Comparison of ENCODE assay signal across 18 cellular contexts in the genomic region with DNA sequence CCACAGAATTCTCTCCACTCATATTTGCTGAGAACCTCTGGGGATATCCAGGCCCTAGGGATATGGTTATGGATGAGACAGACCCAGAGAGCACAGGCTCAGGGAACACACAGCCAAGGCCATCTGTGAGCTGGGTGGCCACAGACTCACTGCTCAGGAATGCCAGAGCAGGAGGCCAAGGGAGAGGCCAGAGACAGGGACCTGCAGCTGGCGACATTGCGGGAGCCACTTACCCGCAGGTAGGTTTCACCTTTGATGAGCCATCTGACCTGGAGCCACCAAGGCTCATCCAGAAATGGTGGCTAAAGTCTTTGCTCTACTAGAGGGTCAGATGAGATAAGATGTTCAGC. TPM values are rescaled to one million over a fixed set of nuclear protein-coding genes. Genes with fewer than 3 reads are reported as not detected.
DNase-seq lines count a peak whose midpoint lies in the region; ATAC-seq, FAIRE-seq and TF ChIP-seq lines count a peak whose summit lies in the region.
"Had no signal": no experiment of that assay in that cellular context is flagged by ENCODE, and none has a peak within 500 bp of the region (broad histone marks: within the 10 kb centered on the region; RNA-seq: fewer than 3 reads in every experiment).

No MANE protein-coding gene starts in this region.

- TF ChIP-seq EP300 in H1 (IDR thresholded peaks at IDR 0.05; ENCODE audit: borderline replicate concordance in 1 of 2, low read depth in 2 of 2, low read length in 2 of 2): no peak

- H4K91ac ChIP-seq in H1 (replicated peaks; ENCODE audit: insufficient read length, low read length): no peak overlapping the region
- no peak overlapping the region for H4K91ac ChIP-seq in neuronal stem cell (ENCODE audit: low read depth, low read length, poor library complexity)

- no peak for TF ChIP-seq CTCF in H1 (IDR thresholded peaks at IDR 0.05; ENCODE audit: control extremely low read depth in 1 of 3, insufficient read depth in 1 of 3, low read depth in 1 of 3, low read length in 3 of 3)

- no peaks in the 10 kb centered on the region for H3K36me3 ChIP-seq in CD4-positive, CD25-positive, alpha-beta regulatory T cell (ENCODE audit: control insufficient read depth, insufficient read depth, low read length)
- no peaks in the 10 kb centered on the region for H3K36me3 ChIP-seq in H1 (ENCODE audit: control insufficient read depth in 2 of 4, insufficient read depth in 4 of 4, low read length in 3 of 4)
- no peaks in the 10 kb centered on the region for H3K36me3 ChIP-seq in neuronal stem cell (replicated peaks in 1 of 2; ENCODE audit: control insufficient read depth in 2 of 2, insufficient read depth in 2 of 2, low read length in 2 of 2)
- H3K36me3 ChIP-seq: thyroid gland, WERI-Rb-1 had no signal

- POLR2A ChIA-PET in H1 (lab: Charles Lee; ENCODE audit: partially characterized antibody): interaction anchor here (1.4 to 2.8 kb wide), 2 partner anchors 10 to 18 kb away, joined by 3 to 9 read pairs; no protein-coding TSS in a partner anchor

- H2BK12ac ChIP-seq in H1 (ENCODE audit: low read depth, low read length) (no peak overlapping the region), neuronal stem cell (ENCODE audit: low read length) (no peak overlapping the region)

- H2BK20ac ChIP-seq in H1 (ENCODE audit: low read length): no peak overlapping the region

- WGBS in H1 (ENCODE audit: extremely low coverage in 1 of 2, insufficient coverage in 1 of 2, insufficient read length in 1 of 2, insufficient replicate concordance in 2 of 2, low coverage in 1 of 2, low lambda C conversion rate in 2 of 2, missing lambda C conversion rate in 1 of 2), 2 experiments: 83% methylated on average over 3 of the region's 3 CpGs; no CpG with 5 or more reads in 1 of the 2 experiments
- WGBS in neuronal stem cell (ENCODE audit: extremely low coverage in 2 of 2, insufficient read length in 2 of 2, insufficient replicate concordance in 1 of 2), 2 donors: no CpG with 5 or more reads among the region's 3 CpGs

- H3K9me3 ChIP-seq in CD4-positive, CD25-positive, alpha-beta regulatory T cell (ENCODE audit: control insufficient read depth in 2 of 2, low read length in 2 of 2): no peaks in the 10 kb centered on the region
- H3K9me3 ChIP-seq in H1 (ENCODE audit: insufficient read depth in 2 of 2, low read depth in 1 of 2, low read length in 1 of 2) (no peaks in the 10 kb centered on the region), neuronal stem cell (replicated peaks in 1 of 2; ENCODE audit: control insufficient read depth in 2 of 2, insufficient read depth in 1 of 2, low read depth in 1 of 2, low read length in 2 of 2) (peaks cover 0 to 2% of the 10 kb centered on the region in 2 donors)
- H3K9me3 ChIP-seq: thyroid gland had no signal

- H3K79me1 ChIP-seq in H1 (ENCODE audit: low read depth, low read length) (no peaks in the 10 kb centered on the region), neuronal stem cell (ENCODE audit: low read depth, low read length) (no peaks in the 10 kb centered on the region)

- no peaks in the 10 kb centered on the region for H3K9me3 Mint-ChIP-seq in CD4-positive, CD25-positive, alpha-beta regulatory T cell
- H3K9me3 Mint-ChIP-seq in stimulated activated naive CD8-positive, alpha-beta T cell treated with anti-CD3 and anti-CD28 coated beads, Interleukin-15, amount 100 ng/mL, for 72 hours: no peaks in the 10 kb centered on the region
- no peaks in the 10 kb centered on the region for H3K9me3 Mint-ChIP-seq in immature natural killer cell
- H3K9me3 Mint-ChIP-seq: activated T-helper 17 cell treated with anti-CD3 and anti-CD28 coated beads, Interleukin-2, amount 50 U/mL, for 72 hours had no signal

- H3K4me3 Mint-ChIP-seq in CD4-positive, CD25-positive, alpha-beta regulatory T cell: peak overlapping the region in 1 of 4 donors; percentile 82
- H3K4me3 Mint-ChIP-seq in stimulated activated naive CD8-positive, alpha-beta T cell treated with anti-CD3 and anti-CD28 coated beads, Interleukin-15, amount 100 ng/mL, for 72 hours: no peak overlapping the region
- no peak overlapping the region for H3K4me3 Mint-ChIP-seq in immature natural killer cell
- H3K4me3 Mint-ChIP-seq: activated T-helper 17 cell treated with anti-CD3 and anti-CD28 coated beads, Interleukin-2, amount 50 U/mL, for 72 hours had no signal

- peaks cover 0 to 4% of the 10 kb centered on the region in 2 experiments for H4K20me1 ChIP-seq in H1 (replicated peaks in 1 of 2; ENCODE audit: control insufficient read depth in 1 of 2, insufficient read depth in 2 of 2, low read length in 2 of 2)

- peak overlapping the region in 2 of 3 donors; percentile 21 to 29 for H3K27ac Mint-ChIP-seq in CD4-positive, CD25-positive, alpha-beta regulatory T cell
- no peak overlapping the region for H3K27ac Mint-ChIP-seq in stimulated activated naive CD8-positive, alpha-beta T cell treated with anti-CD3 and anti-CD28 coated beads, Interleukin-15, amount 100 ng/mL, for 72 hours
- no peak overlapping the region for H3K27ac Mint-ChIP-seq in immature natural killer cell
- H3K27ac Mint-ChIP-seq: activated T-helper 17 cell treated with anti-CD3 and anti-CD28 coated beads, Interleukin-2, amount 50 U/mL, for 72 hours had no signal

- no peak overlapping the region for H3K4me2 ChIP-seq in H1 (ENCODE audit: insufficient read depth in 1 of 2, low read depth in 2 of 2, low read length in 2 of 2)
- no peak overlapping the region for H3K4me2 ChIP-seq in neuronal stem cell (ENCODE audit: insufficient read depth, low read length, poor library complexity, severe bottlenecking)

- H2BK120ac ChIP-seq in H1 (replicated peaks; ENCODE audit: low read depth, low read length) (no peak overlapping the region), neuronal stem cell (ENCODE audit: low read depth, low read length) (no peak overlapping the region)

- H2BK5ac ChIP-seq in H1 (ENCODE audit: low read depth, low read length): no peak overlapping the region
- H2BK5ac ChIP-seq in neuronal stem cell (ENCODE audit: low read length): no peak overlapping the region

- H3K4me1 Mint-ChIP-seq in CD4-positive, CD25-positive, alpha-beta regulatory T cell: peaks cover 6 to 52% (median 30%) of the 10 kb centered on the region in 4 donors
- H3K4me1 Mint-ChIP-seq in stimulated activated naive CD8-positive, alpha-beta T cell treated with anti-CD3 and anti-CD28 coated beads, Interleukin-15, amount 100 ng/mL, for 72 hours: peaks cover 70% of the 10 kb centered on the region
- peaks cover 12 to 15% of the 10 kb centered on the region in 2 donors for H3K4me1 Mint-ChIP-seq in immature natural killer cell

- no peak overlapping the region for H3K27ac ChIP-seq in CD4-positive, CD25-positive, alpha-beta regulatory T cell (ENCODE audit: insufficient read depth, low read length, poor library complexity, severe bottlenecking)
- no peak overlapping the region for H3K27ac ChIP-seq in H1 (ENCODE audit: low read depth, low read length)
- no peak overlapping the region for H3K27ac ChIP-seq in neuronal stem cell (replicated peaks; ENCODE audit: low read length)
- H3K27ac ChIP-seq: thyroid gland, WERI-Rb-1 had no signal

- H3K79me2 ChIP-seq in H1 (ENCODE audit: control insufficient read depth in 1 of 2, insufficient read depth in 2 of 2, low read length in 2 of 2): no peaks in the 10 kb centered on the region

- ATAC-seq in CD4-positive, CD25-positive, alpha-beta regulatory T cell (ENCODE audit: low read depth in 2 of 2): no peak
- no peak for ATAC-seq in stimulated activated naive CD8-positive, alpha-beta T cell treated with anti-CD3 and anti-CD28 coated beads, Interleukin-15, amount 100 ng/mL, for 72 hours
- ATAC-seq in HG03025 (IDR thresholded peaks at IDR 0.05; ENCODE audit: low FRiP score, unreplicated experiment): no peak
- ATAC-seq: activated T-helper 17 cell treated with anti-CD3 and anti-CD28 coated beads, Interleukin-2, amount 50 U/mL, for 72 hours; Panc1 had no signal

- H3K4me1 ChIP-seq in CD4-positive, CD25-positive, alpha-beta regulatory T cell (ENCODE audit: control insufficient read depth, insufficient read depth, low read length, poor library complexity, severe bottlenecking): peaks cover 43% of the 10 kb centered on the region
- H3K4me1 ChIP-seq in H1 (replicated peaks in 1 of 4; ENCODE audit: control insufficient read depth in 3 of 4, insufficient read depth in 4 of 4, low read length in 3 of 4) (peaks cover 0 to 15% (median 4%) of the 10 kb centered on the region in 4 experiments; a peak in 5 of 7 replicates), neuronal stem cell (ENCODE audit: control insufficient read depth in 2 of 2, insufficient read depth in 1 of 2, low read depth in 1 of 2, low read length in 2 of 2) (peaks cover 8 to 15% of the 10 kb centered on the region in 2 donors)

- no peak for TF ChIP-seq POLR2A in H1 (IDR thresholded peaks at IDR 0.05; ENCODE audit: control extremely low read depth in 1 of 2, low read depth in 2 of 2, low read length in 2 of 2)

- no peak overlapping the region for H3K18ac ChIP-seq in H1 (ENCODE audit: extremely low read depth, low read length)
- no peak overlapping the region for H3K18ac ChIP-seq in neuronal stem cell (ENCODE audit: low read length)

- H3K4me3 ChIP-seq in CD4-positive, CD25-positive, alpha-beta regulatory T cell (ENCODE audit: low read depth, low read length): no peak overlapping the region
- no peak overlapping the region for H3K4me3 ChIP-seq in H1 (ENCODE audit: extremely low read depth in 1 of 4, insufficient read depth in 2 of 4, low read depth in 3 of 4, low read length in 4 of 4)
- no peak overlapping the region for H3K4me3 ChIP-seq in neuronal stem cell (ENCODE audit: low read length in 2 of 2)
- H3K4me3 ChIP-seq: thyroid gland had no signal

- peak overlapping the region; percentile 73; the same call in 1 of the 2 replicates for H4K8ac ChIP-seq in H1 (ENCODE audit: extremely low read depth, insufficient read depth, low read length)
- H4K8ac ChIP-seq in neuronal stem cell (ENCODE audit: low read depth, low read length): no peak overlapping the region

- CTCF ChIA-PET in H1 (lab: Charles Lee; ENCODE audit: partially characterized antibody): interaction anchor here (0.9 to 2.2 kb wide), 4 partner anchors 17 to 98 kb away, joined by 3 to 5 read pairs (median 4); no protein-coding TSS in a partner anchor

- no peaks in the 10 kb centered on the region for H3K27me3 ChIP-seq in CD4-positive, CD25-positive, alpha-beta regulatory T cell (ENCODE audit: control insufficient read depth, insufficient read depth, low read length)
- H3K27me3 ChIP-seq in H1 (replicated peaks in 1 of 4; ENCODE audit: control insufficient read depth in 3 of 4, extremely low read depth in 1 of 4, insufficient read depth in 3 of 4, low read length in 3 of 4): peaks cover 0 to 10% (median 7%) of the 10 kb centered on the region in 4 experiments; a peak in 3 of 7 replicates
- H3K27me3 ChIP-seq in neuronal stem cell (ENCODE audit: control insufficient read depth in 3 of 3, insufficient read depth in 3 of 3, low read depth in 1 of 3, low read length in 3 of 3): peaks cover 2 to 49% (median 16%) of the 10 kb centered on the region in 3 experiments
- H3K27me3 ChIP-seq: thyroid gland had no signal

- H3K9ac ChIP-seq in H1 (replicated peaks in 1 of 4; ENCODE audit: extremely low read depth in 1 of 4, low read depth in 3 of 4, low read length in 3 of 4): no peak overlapping the region
- H3K9ac ChIP-seq in neuronal stem cell (ENCODE audit: low read depth, low read length, poor library complexity): no peak overlapping the region

- DNase-seq in CD4-positive, CD25-positive, alpha-beta regulatory T cell: no peak
- DNase-seq in HK-2 (ENCODE audit: unreplicated experiment) (peak; percentile 31), H1 (ENCODE audit: low read depth in 1 of 2, low spot score in 2 of 2) (no peak), neuronal stem cell (ENCODE audit: low spot score) (no peak), immature natural killer cell (no peak), RCC 7860 (ENCODE audit: low spot score) (no peak)
- DNase-seq in stimulated activated naive CD8-positive, alpha-beta T cell treated with anti-CD3 and anti-CD28 coated beads, Interleukin-15, amount 100 ng/mL, for 72 hours: no peak
- DNase-seq: activated CD8-positive, alpha-beta memory T cell treated with anti-CD3 and anti-CD28 coated beads for 24 hours; DND-41; NCI-H146; NCI-H524 treated with DMSO at 0.1 percent for 48 hours; retina; stimulated activated CD4-positive, alpha-beta T cell treated with anti-CD3 and anti-CD28 coated beads, Interleukin-1b, Interleukin-23, amount 100 ng/mL, for 48 hours had no signal

- H2BK15ac ChIP-seq in H1 (ENCODE audit: low read length): no peak overlapping the region; the same call in 1 of the 2 replicates
- H2BK15ac ChIP-seq in neuronal stem cell (ENCODE audit: low read length): no peak overlapping the region

- H2AK5ac ChIP-seq in H1 (ENCODE audit: low read depth, low read length) (no peak overlapping the region), neuronal stem cell (ENCODE audit: low read depth, low read length) (no peak overlapping the region)

- no peak for FAIRE-seq in H1 (lab: Jason Lieb, UNC)
- FAIRE-seq in RCC 7860 (lab: Jason Lieb, UNC): no peak

- no peak overlapping the region for H3K23ac ChIP-seq in H1 (ENCODE audit: insufficient read length)
- H3K23ac ChIP-seq in neuronal stem cell (ENCODE audit: low read depth, low read length, poor library complexity): no peak overlapping the region

- H3K36me3 Mint-ChIP-seq in CD4-positive, CD25-positive, alpha-beta regulatory T cell: peaks cover 3% of the 10 kb centered on the region
- H3K36me3 Mint-ChIP-seq in immature natural killer cell: no peaks in the 10 kb centered on the region

- H3K56ac ChIP-seq in H1 (replicated peaks; ENCODE audit: insufficient read length, low read depth, low read length): no peak overlapping the region

- H3K4ac ChIP-seq in H1 (replicated peaks; ENCODE audit: insufficient read length, low read depth, low read length) (peak overlapping the region; percentile 79), neuronal stem cell (ENCODE audit: low read length) (no peak overlapping the region)

- no peak for TF ChIP-seq RAD21 in H1 (IDR thresholded peaks at IDR 0.05 in 1 of 2, conservative IDR thresholded peaks at IDR 0.05 in 1 of 2; ENCODE audit: low read depth in 2 of 2, low read length in 2 of 2)

- H2AFZ ChIP-seq in H1 (ENCODE audit: low read length) (peak overlapping the region; percentile 23; the same call in 1 of the 2 replicates), neuronal stem cell (ENCODE audit: low read length) (peak overlapping the region; percentile 27)

- H3K27me3 Mint-ChIP-seq in CD4-positive, CD25-positive, alpha-beta regulatory T cell: peaks cover 11% of the 10 kb centered on the region
- peaks cover 7% of the 10 kb centered on the region for H3K27me3 Mint-ChIP-seq in stimulated activated naive CD8-positive, alpha-beta T cell treated with anti-CD3 and anti-CD28 coated beads, Interleukin-15, amount 100 ng/mL, for 72 hours
- H3K27me3 Mint-ChIP-seq in immature natural killer cell (ENCODE audit: low read depth in 3 of 3): peaks cover 4 to 11% (median 8%) of the 10 kb centered on the region in 3 donors
- H3K27me3 Mint-ChIP-seq: activated T-helper 17 cell treated with anti-CD3 and anti-CD28 coated beads, Interleukin-2, amount 50 U/mL, for 72 hours had no signal

- H3K14ac ChIP-seq in H1 (ENCODE audit: insufficient read length) (no peak overlapping the region), neuronal stem cell (ENCODE audit: low read length) (no peak overlapping the region)

- peaks cover 14% of the 10 kb centered on the region; the same call in 1 of the 2 replicates for H3K23me2 ChIP-seq in H1 (ENCODE audit: low read depth, low read length)

- no peak overlapping the region for H4K5ac ChIP-seq in H1 (ENCODE audit: insufficient read length, low read depth, low read length)

RNA-seq across cellular contexts. Expression of a gene that starts 29.4 kb away (rescaled TPM):
- 18.5 TPM for total RNA-seq in CD4-positive, CD25-positive, alpha-beta regulatory T cell
- 1 to 10 TPM in 3 of 4 donors, under 1 TPM in 1; 0.88 to 4.7 (median 2.7) TPM for polyA plus RNA-seq in CD4-positive, CD25-positive, alpha-beta regulatory T cell
- 41.2 and 43.2 TPM in 2 replicates for total RNA-seq in H1 (2021; fragmentation: NEBNext Ultra II Directional; extraction: Animal tissue kit (Norgen Biotek cat#: 25700))
- polyA plus RNA-seq in H1 (2011; rRNA removed): 31.8 and 44.6 TPM in 2 replicates
- 40.3 TPM for polyA plus RNA-seq in H1 (2011; cell fraction: cytosol; rRNA removed)
- polyA plus RNA-seq in H1 (2011; cell fraction: nucleus; rRNA removed): 26.6 TPM
- polyA plus RNA-seq in H1 (2012, experiment 1 of 2): 43.1 to 49.6 TPM (median 44.6 TPM) in 4 replicates
- polyA plus RNA-seq in H1 (2012, experiment 2 of 2): 34.6 TPM
- polyA plus RNA-seq in H1 (2013, experiment 1 of 2): 35.1 TPM
- polyA plus RNA-seq in H1 (2013, experiment 2 of 2): 37.0 TPM
- polyA minus RNA-seq in H1 (2011; rRNA and poly(A)+ RNA removed): 16.9 and 20.4 TPM in 2 replicates
- polyA minus RNA-seq in H1 (2011; cell fraction: cytosol; rRNA and poly(A)+ RNA removed): 12.8 TPM
- 13.8 TPM for polyA minus RNA-seq in H1 (2011; cell fraction: nucleus; rRNA and poly(A)+ RNA removed)
- polyA plus RNA-seq in neuronal stem cell (2013, experiment 1 of 2): 15.7 TPM
- 15.8 TPM for polyA plus RNA-seq in neuronal stem cell (2013, experiment 2 of 2)
- under 1 TPM in 2 of 3 donors, not detected in 1; 0.22 to 0.39 TPM for polyA plus RNA-seq in immature natural killer cell

Comparison
In these comparisons a context has a peak if more than half of its experiments do, and no peak if none do; other contexts are left out.
1. H3K27ac Mint-ChIP-seq: peak in CD4-positive, CD25-positive, alpha-beta regulatory T cell (2 of 3); none in stimulated activated naive CD8-positive, alpha-beta T cell treated with anti-CD3 and anti-CD28 coated beads, Interleukin-15, amount 100 ng/mL, for 72 hours (0 of 2) and immature natural killer cell (0 of 6).
2. RNA of a gene that starts 29.4 kb away (polyA plus RNA-seq): 26.6 to 49.6 TPM in H1; 0.88 to 4.7 TPM in CD4-positive, CD25-positive, alpha-beta regulatory T cell and 0.22 to 0.39 TPM in immature natural killer cell; every median in the first group is over 4 times any median in the second.